In the genomic region with DNA sequence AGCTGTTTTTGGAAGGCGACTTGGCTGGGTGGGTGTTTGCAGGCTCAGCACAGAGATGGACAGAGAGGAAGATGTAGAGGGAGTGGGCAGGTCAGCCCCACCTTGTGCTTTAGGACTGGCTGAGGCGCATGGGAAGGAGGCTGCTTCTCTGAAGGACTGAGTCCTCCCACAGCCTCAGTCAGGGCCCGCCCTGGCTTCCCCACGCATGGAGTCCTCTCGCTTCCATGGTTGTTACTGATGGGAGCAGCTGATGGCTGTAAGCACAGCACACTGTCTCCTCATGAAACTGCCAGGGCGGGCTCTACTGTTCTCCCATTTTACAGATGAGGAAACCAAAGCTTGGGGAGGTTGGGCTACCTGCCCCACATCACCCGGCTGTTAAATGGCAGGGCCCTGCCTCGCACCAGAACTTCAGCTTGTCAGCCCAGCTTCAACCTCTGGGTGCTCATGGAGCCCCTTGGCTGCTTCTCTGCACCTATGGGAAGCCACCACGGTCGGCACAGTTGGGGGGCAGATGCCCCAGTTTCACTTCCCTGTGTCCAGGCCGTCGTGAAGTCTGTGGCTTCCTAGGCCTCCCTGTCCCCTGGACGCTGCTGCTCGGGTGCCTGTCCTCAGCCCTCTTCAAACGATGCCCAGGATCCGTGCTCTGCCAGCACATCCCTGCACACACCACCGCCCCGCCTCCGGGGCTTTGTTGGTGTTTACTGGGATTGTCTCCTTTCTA, we compare ENCODE assay signal across 12 cellular contexts. TPM values are rescaled to one million over a fixed set of nuclear protein-coding genes. Genes with fewer than 3 reads are reported as not detected.
DNase-seq lines count a peak whose midpoint lies in the region; ATAC-seq and TF ChIP-seq lines count a peak whose summit lies in the region.
"Had no signal": no experiment of that assay in that cellular context is flagged by ENCODE, and none has a peak within 500 bp of the region (broad histone marks: within the 10 kb centered on the region; RNA-seq: fewer than 3 reads in every experiment).

No MANE protein-coding gene starts in this region.

- H3K9me3 ChIP-seq in BLaER1 (no peaks in the 10 kb centered on the region), T-helper 17 cell (ENCODE audit: control insufficient read depth, low read length, poor library complexity, severe bottlenecking) (no peaks in the 10 kb centered on the region)
- H3K9me3 ChIP-seq: breast epithelium, upper lobe of left lung had no signal

- H3K4me3 ChIP-seq in BLaER1 (peak overlapping the region; percentile 96), GM06990 (replicated peaks; ENCODE audit: low read depth, low read length) (peak overlapping the region; percentile 87; the same call in 1 of the 2 replicates)
- H3K4me3 ChIP-seq: upper lobe of left lung had no signal

- peak overlapping the region; percentile 99 for H3K4me2 ChIP-seq in BLaER1

- TF ChIP-seq CTCF in GM06990 (IDR thresholded peaks at IDR 0.05; ENCODE audit: insufficient read depth, low read length, poor library complexity, severe bottlenecking), result no peak

- no peaks in the 10 kb centered on the region for H3K27me3 ChIP-seq in BLaER1
- H3K27me3 ChIP-seq in GM06990 (replicated peaks; ENCODE audit: control insufficient read depth, insufficient read depth, low read length), result no peaks in the 10 kb centered on the region
- H3K27me3 ChIP-seq: breast epithelium, upper lobe of left lung had no signal

- no peak overlapping the region for H3K4me3 Mint-ChIP-seq in T-helper 17 cell

- H3K36me3 Mint-ChIP-seq in T-helper 17 cell (ENCODE audit: low read depth), result no peaks in the 10 kb centered on the region

- H3K9ac ChIP-seq in BLaER1, result peak overlapping the region; percentile 87

- DNase-seq in GM06990 (ENCODE audit: extremely low read depth, insufficient read length), result no peak
- DNase-seq in T-helper 17 cell, result no peak
- peak; percentile 71 for DNase-seq in mesenteric fat pad (ENCODE audit: low spot score)
- DNase-seq in NCI-H146 (lab: John Stamatoyannopoulos, UW), result no peak
- no peak for DNase-seq in NCI-H1105 treated with DMSO at 0.1 percent for 48 hours (lab: John Stamatoyannopoulos, UW)
- DNase-seq: DMS53, NCI-H1092 treated with DMSO at 0.1 percent for 48 hours had no signal

- peaks cover 26% of the 10 kb centered on the region for H3K4me1 Mint-ChIP-seq in T-helper 17 cell

- peaks cover 17% of the 10 kb centered on the region; the same call in 1 of the 2 replicates for H3K36me3 ChIP-seq in BLaER1
- no peaks in the 10 kb centered on the region; the same call in 1 of the 2 replicates for H3K36me3 ChIP-seq in GM06990 (ENCODE audit: control insufficient read depth, insufficient read depth, low read length)
- H3K36me3 ChIP-seq: breast epithelium, upper lobe of left lung had no signal

- ATAC-seq in T-helper 17 cell (no peak), HG03457 (IDR thresholded peaks at IDR 0.05; ENCODE audit: unreplicated experiment) (no peak), GM19455 (IDR thresholded peaks at IDR 0.05; ENCODE audit: unreplicated experiment) (no peak)

- peaks cover 71% of the 10 kb centered on the region for H4K20me1 ChIP-seq in BLaER1

- peak overlapping the region; percentile 95 for H3K27ac ChIP-seq in BLaER1
- H3K27ac ChIP-seq: breast epithelium, upper lobe of left lung had no signal

- H3K27ac Mint-ChIP-seq in T-helper 17 cell, result peak overlapping the region; percentile 69

- H3K27me3 Mint-ChIP-seq in T-helper 17 cell, result no peaks in the 10 kb centered on the region

- peaks cover 72% of the 10 kb centered on the region for H3K4me1 ChIP-seq in BLaER1

RNA-seq across cellular contexts. Expression of a gene that starts 2.4 kb away (rescaled TPM):
- total RNA-seq in T-helper 17 cell, result 10 to 100 TPM; 10.5 to 14.0 TPM
- total RNA-seq in mesenteric fat pad, result 9.8 TPM

RNA-seq across cellular contexts. Expression of a gene that starts 51.8 kb away (rescaled TPM):
- total RNA-seq in T-helper 17 cell (1 to 10 TPM; 3.7 to 4.9 TPM), mesenteric fat pad (7.5 TPM)
